2 cellular contexts compared by ENCODE assay signal in genomic region chr3:112395166-112395894, GRCh38.
A peak's percentile ranks its signal among the peaks of the same experiment; 100 is the strongest.
TF ChIP-seq lines count a peak whose summit lies in the region.

No MANE protein-coding gene starts in this region.

TF ChIP-seq in IMR-90, 13 proteins besides CTCF, POLR2A, EP300 and RAD21:
- TF ChIP-seq NFE2L2 (IDR thresholded peaks at IDR 0.05; ENCODE audit: low read depth, low read length) (no peak), CEBPB (IDR thresholded peaks at IDR 0.05; ENCODE audit: low read depth, low read length) (no peak), MAFK (IDR thresholded peaks at IDR 0.05; ENCODE audit: low read depth, low read length) (no peak), MAZ (IDR thresholded peaks at IDR 0.05; ENCODE audit: borderline replicate concordance, low read depth, low read length) (no peak), MXI1 (IDR thresholded peaks at IDR 0.05; ENCODE audit: borderline replicate concordance, low read depth, low read length) (no peak), CHD1 (IDR thresholded peaks at IDR 0.05; ENCODE audit: low read depth, low read length) (no peak), SMC3 (IDR thresholded peaks at IDR 0.05; ENCODE audit: low read depth, low read length) (no peak), BHLHE40 (IDR thresholded peaks at IDR 0.05; ENCODE audit: low read depth, low read length) (no peak), RCOR1 (IDR thresholded peaks at IDR 0.05; ENCODE audit: insufficient replicate concordance, low read length) (no peak), USF2 (IDR thresholded peaks at IDR 0.05; ENCODE audit: low read depth, low read length) (no peak), RFX5 (IDR thresholded peaks at IDR 0.05; ENCODE audit: low read depth, low read length) (no peak), ELK1 (IDR thresholded peaks at IDR 0.05; ENCODE audit: borderline replicate concordance, low read depth, low read length) (no peak), FOS (IDR thresholded peaks at IDR 0.05; ENCODE audit: low read depth, low read length) (no peak)

TF ChIP-seq in endothelial cell of umbilical vein, 7 proteins besides CTCF, POLR2A, EP300 and RAD21:
- TF ChIP-seq MYC (IDR thresholded peaks at IDR 0.05; ENCODE audit: low read depth, low read length): no peak
- no peak for TF ChIP-seq MAX (IDR thresholded peaks at IDR 0.05; ENCODE audit: insufficient read depth, insufficient read length)
- TF ChIP-seq JUN (IDR thresholded peaks at IDR 0.05; ENCODE audit: borderline replicate concordance, insufficient read depth, insufficient read length, low read depth): peak; percentile 69
- peak; percentile 31 for TF ChIP-seq POLR2AphosphoS5 (IDR thresholded peaks at IDR 0.05; ENCODE audit: insufficient read depth, low read depth, low read length)
